In the genomic region with DNA sequence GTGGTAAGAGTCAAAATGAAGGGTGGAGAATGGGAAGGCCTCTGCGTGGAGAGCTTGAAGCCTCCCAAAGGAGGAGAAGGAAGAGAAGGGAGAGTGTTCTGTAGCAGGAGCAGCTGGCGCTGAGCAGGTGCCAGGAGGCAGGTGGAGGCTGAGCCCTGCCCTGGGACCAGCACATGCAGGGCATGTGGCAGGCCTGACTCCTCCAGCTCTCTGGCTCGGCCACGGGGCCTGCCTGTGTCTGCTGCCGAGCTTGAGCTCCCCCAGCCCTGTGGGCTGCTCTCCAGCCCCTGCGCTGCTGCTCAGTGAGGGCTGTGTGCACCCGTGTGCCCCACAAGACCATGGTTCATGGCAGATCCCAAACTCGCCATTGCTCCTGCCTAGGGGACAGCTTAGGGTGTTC, we compare ENCODE assay signal across 18 cellular contexts. TPM values are rescaled to one million over a fixed set of nuclear protein-coding genes. Genes with fewer than 3 reads are reported as not detected.
A peak's percentile ranks its signal among the peaks of the same experiment; 100 is the strongest.
DNase-seq lines count a peak whose midpoint lies in the region; ATAC-seq and TF ChIP-seq lines count a peak whose summit lies in the region.
"Had no signal": no experiment of that assay in that cellular context is flagged by ENCODE, and none has a peak within 500 bp of the region (broad histone marks: within the 10 kb centered on the region; RNA-seq: fewer than 3 reads in every experiment).

No MANE protein-coding gene starts in this region.

- no peak overlapping the region for H3K4me3 Mint-ChIP-seq in activated CD4-positive, alpha-beta T cell treated with anti-CD3 and anti-CD28 coated beads for 36 hours
- H3K4me3 Mint-ChIP-seq in activated T-helper 17 cell treated with anti-CD3 and anti-CD28 coated beads, Interleukin-2, amount 50 U/mL, for 72 hours, result peak overlapping the region; percentile 62

- intact Hi-C loops in activated CD4-positive, alpha-beta T cell treated with anti-CD3 and anti-CD28 coated beads for 36 hours (cut with DNase I, micrococcal nuclease), result loop anchor here in 1 of 2 experiments (5.0 kb wide), 1 partner anchor 248 kb away; no protein-coding TSS in a partner anchor

- peaks cover 16% of the 10 kb centered on the region for H3K36me3 Mint-ChIP-seq in activated CD4-positive, alpha-beta T cell treated with anti-CD3 and anti-CD28 coated beads for 36 hours (ENCODE audit: low read depth)
- H3K36me3 Mint-ChIP-seq in activated T-helper 17 cell treated with anti-CD3 and anti-CD28 coated beads, Interleukin-2, amount 50 U/mL, for 72 hours (ENCODE audit: low read depth), result peaks cover 37% of the 10 kb centered on the region

- H3K27me3 Mint-ChIP-seq in activated CD4-positive, alpha-beta T cell treated with anti-CD3 and anti-CD28 coated beads for 36 hours, result no peaks in the 10 kb centered on the region
- H3K27me3 Mint-ChIP-seq in activated T-helper 17 cell treated with anti-CD3 and anti-CD28 coated beads, Interleukin-2, amount 50 U/mL, for 72 hours, result no peaks in the 10 kb centered on the region

- DNase-seq in activated CD4-positive, alpha-beta T cell treated with anti-CD3 and anti-CD28 coated beads for 36 hours, result no peak
- no peak for DNase-seq in activated CD4-positive, alpha-beta T cell treated with anti-CD3 and anti-CD28 coated beads, Interleukin-2, amount 50 U/mL, for 1 hour
- DNase-seq in DMS 273 treated with DMSO at 0.1 percent for 48 hours (lab: John Stamatoyannopoulos, UW) (peak; percentile 89), HCEC 1CT (no peak), NCI-H1105 treated with DMSO at 0.1 percent for 48 hours (lab: John Stamatoyannopoulos, UW) (no peak), omental fat pad (ENCODE audit: low spot score) (no peak)
- DNase-seq: GF-D8, T1000 had no signal

- no peaks in the 10 kb centered on the region for H3K27me3 ChIP-seq in layer of hippocampus (ENCODE audit: control insufficient read depth, insufficient read depth, low read length)
- H3K27me3 ChIP-seq: SJSA1, stomach had no signal

- no peak for TF ChIP-seq CTCF in omental fat pad (IDR thresholded peaks at IDR 0.05)

- peak overlapping the region; percentile 55 for H3K27ac Mint-ChIP-seq in activated CD4-positive, alpha-beta T cell treated with anti-CD3 and anti-CD28 coated beads for 36 hours
- peak overlapping the region; percentile 80 for H3K27ac Mint-ChIP-seq in activated T-helper 17 cell treated with anti-CD3 and anti-CD28 coated beads, Interleukin-2, amount 50 U/mL, for 72 hours

- CTCF ChIA-PET in activated CD4-positive, alpha-beta T cell treated with anti-CD3 and anti-CD28 coated beads for 36 hours (lab: Charles Lee), result interaction anchor here (0.6 to 1.2 kb wide), 2 partner anchors 118 to 418 kb away, joined by 3 to 4 read pairs; no protein-coding TSS in a partner anchor

- POLR2A ChIA-PET in activated CD4-positive, alpha-beta T cell treated with anti-CD3 and anti-CD28 coated beads for 36 hours (lab: Charles Lee), result interaction anchor here (1.1 kb wide), 1 partner anchor 118 kb away, joined by 4 read pairs; no protein-coding TSS in a partner anchor

- peak overlapping the region; percentile 30 for H3K27ac ChIP-seq in layer of hippocampus (ENCODE audit: low read depth, low read length)
- H3K27ac ChIP-seq: A549, coronary artery, HL-60, SJSA1, stomach had no signal

- H3K4me1 Mint-ChIP-seq in activated CD4-positive, alpha-beta T cell treated with anti-CD3 and anti-CD28 coated beads for 36 hours, result peaks cover 54% of the 10 kb centered on the region
- H3K4me1 Mint-ChIP-seq in activated T-helper 17 cell treated with anti-CD3 and anti-CD28 coated beads, Interleukin-2, amount 50 U/mL, for 72 hours, result peaks cover 40% of the 10 kb centered on the region

- ATAC-seq in activated CD4-positive, alpha-beta T cell treated with anti-CD3 and anti-CD28 coated beads for 36 hours, result no peak
- ATAC-seq in activated T-helper 17 cell treated with anti-CD3 and anti-CD28 coated beads, Interleukin-2, amount 50 U/mL, for 72 hours (replicated peaks), result no peak
- no peak for ATAC-seq in omental fat pad (ENCODE audit: low FRiP score)
- ATAC-seq: A549, K562 had no signal

- H3K9me3 Mint-ChIP-seq in activated CD4-positive, alpha-beta T cell treated with anti-CD3 and anti-CD28 coated beads for 36 hours (ENCODE audit: low read depth), result no peaks in the 10 kb centered on the region
- no peaks in the 10 kb centered on the region for H3K9me3 Mint-ChIP-seq in activated T-helper 17 cell treated with anti-CD3 and anti-CD28 coated beads, Interleukin-2, amount 50 U/mL, for 72 hours

RNA-seq across cellular contexts. Expression of gene TSPAN17, which starts 6.7 kb away (rescaled TPM):
- total RNA-seq in activated CD4-positive, alpha-beta T cell treated with anti-CD3 and anti-CD28 coated beads for 36 hours, result 10 to 100 TPM; 19.4 to 25.2 TPM
- 10 to 100 TPM; 26.7 to 53.0 TPM for total RNA-seq in activated T-helper 17 cell treated with anti-CD3 and anti-CD28 coated beads, Interleukin-2, amount 50 U/mL, for 72 hours
- 10 to 100 TPM in 3 of 4 donors, 1 to 10 TPM in 1; 8.9 to 16.9 (median 15.1) TPM for total RNA-seq in omental fat pad

RNA-seq across cellular contexts. Expression of gene EIF4E1B, which starts 23.5 kb away (rescaled TPM):
- total RNA-seq in activated CD4-positive, alpha-beta T cell treated with anti-CD3 and anti-CD28 coated beads for 36 hours, result not detected
- total RNA-seq in activated T-helper 17 cell treated with anti-CD3 and anti-CD28 coated beads, Interleukin-2, amount 50 U/mL, for 72 hours, result not detected
- not detected for total RNA-seq in omental fat pad
- total RNA-seq: K562, lung microvascular endothelial cell, NCI-H460, SJSA1, stomach had no signal

RNA-seq across cellular contexts. Expression of gene SNCB, which starts 23.7 kb away (rescaled TPM):
- under 1 TPM; 0.46 to 0.55 TPM for total RNA-seq in activated CD4-positive, alpha-beta T cell treated with anti-CD3 and anti-CD28 coated beads for 36 hours
- total RNA-seq in activated T-helper 17 cell treated with anti-CD3 and anti-CD28 coated beads, Interleukin-2, amount 50 U/mL, for 72 hours, result not detected
- not detected for total RNA-seq in omental fat pad
- total RNA-seq: K562, SJSA1, stomach had no signal

RNA-seq across cellular contexts. Expression of gene GPRIN1, which starts 44.0 kb away (rescaled TPM):
- total RNA-seq in activated CD4-positive, alpha-beta T cell treated with anti-CD3 and anti-CD28 coated beads for 36 hours, result 1 to 10 TPM; 3.8 to 4.1 TPM
- 1 to 10 TPM; 4.8 to 8.9 TPM for total RNA-seq in activated T-helper 17 cell treated with anti-CD3 and anti-CD28 coated beads, Interleukin-2, amount 50 U/mL, for 72 hours
- total RNA-seq in omental fat pad, result 1 to 10 TPM in 2 of 4 donors, under 1 TPM in 2; 0.37 to 1.9 (median 0.90) TPM
